In the genomic region with DNA sequence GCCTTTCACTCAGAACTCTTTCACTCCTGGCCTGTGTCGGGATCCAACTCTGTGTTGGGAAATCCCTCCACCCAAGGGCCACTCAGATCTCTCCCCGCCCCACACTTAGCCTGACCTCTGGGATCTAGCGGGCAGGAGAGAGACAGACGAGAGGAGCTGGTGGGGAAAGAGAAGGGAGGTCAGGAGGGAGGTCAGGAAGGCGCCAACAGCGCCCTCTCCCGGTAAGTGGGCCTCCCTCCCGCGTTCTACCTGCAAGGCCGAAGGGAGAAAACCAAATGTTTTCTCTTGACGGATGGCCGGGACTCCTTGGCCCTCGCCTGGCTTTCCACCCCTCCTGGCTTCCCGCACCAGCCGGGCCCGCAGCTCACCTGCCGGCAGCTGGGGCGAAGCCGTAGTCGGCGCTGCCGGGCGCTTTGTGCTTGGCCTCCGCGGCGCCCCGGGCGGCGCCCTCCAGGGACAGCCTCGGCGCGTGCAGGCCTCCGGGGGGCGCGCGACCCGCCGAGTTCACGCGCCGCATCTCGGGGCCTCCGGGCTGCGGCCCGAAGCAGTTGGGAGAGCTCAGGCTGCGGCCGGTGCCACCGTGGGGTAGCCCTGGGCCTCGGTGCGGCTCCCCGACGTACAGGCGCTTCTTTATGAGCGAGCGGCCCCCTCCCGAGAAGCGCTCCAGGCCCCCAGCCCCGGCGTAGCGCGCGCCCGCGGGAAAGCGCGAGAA, we compare ENCODE assay signal across 1 cellular context.
TF ChIP-seq lines count a peak whose summit lies in the region.

No MANE protein-coding gene starts in this region.

TF ChIP-seq in GM12878, 131 proteins besides CTCF, POLR2A, EP300 and RAD21 (continues in another document):
- TF ChIP-seq, protein P1, sequence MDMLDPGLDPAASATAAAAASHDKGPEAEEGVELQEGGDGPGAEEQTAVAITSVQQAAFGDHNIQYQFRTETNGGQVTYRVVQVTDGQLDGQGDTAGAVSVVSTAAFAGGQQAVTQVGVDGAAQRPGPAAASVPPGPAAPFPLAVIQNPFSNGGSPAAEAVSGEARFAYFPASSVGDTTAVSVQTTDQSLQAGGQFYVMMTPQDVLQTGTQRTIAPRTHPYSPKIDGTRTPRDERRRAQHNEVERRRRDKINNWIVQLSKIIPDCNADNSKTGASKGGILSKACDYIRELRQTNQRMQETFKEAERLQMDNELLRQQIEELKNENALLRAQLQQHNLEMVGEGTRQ (IDR thresholded peaks at IDR 0.05; ENCODE audit: borderline replicate concordance, low read depth, low read length), result no peak
- TF ChIP-seq SMARCA5 (IDR thresholded peaks at IDR 0.05) (peak; percentile 92; the same call in 1 of the 2 replicates), RB1 (IDR thresholded peaks at IDR 0.05; ENCODE audit: borderline replicate concordance) (0 out of 2 replicates have a peak, but pooled peaks have one; percentile 45), FOXM1 (IDR thresholded peaks at IDR 0.05; ENCODE audit: low read depth, low read length) (no peak), ASH2L (IDR thresholded peaks at IDR 0.05; ENCODE audit: borderline replicate concordance, low read depth) (no peak), NR2F1 (conservative IDR thresholded peaks at IDR 0.05) (peak; percentile 98), SREBF1 (IDR thresholded peaks at IDR 0.05; ENCODE audit: low read length) (no peak), SPI1 (IDR thresholded peaks at IDR 0.05; ENCODE audit: borderline replicate concordance, insufficient read depth, low read depth, low read length) (no peak), BHLHE40 (IDR thresholded peaks at IDR 0.05; ENCODE audit: borderline replicate concordance in 1 of 2, low read depth in 2 of 2, low read length in 1 of 2) (peak in 1 of 2 experiments; percentile 79; a peak in 2 of 4 replicates), HDAC6 (IDR thresholded peaks at IDR 0.05; ENCODE audit: unreplicated experiment) (peak; percentile 65), NR2C1 (IDR thresholded peaks at IDR 0.05) (peak; percentile 21; the same call in 1 of the 2 replicates), ZNF207 (IDR thresholded peaks at IDR 0.05; ENCODE audit: borderline replicate concordance) (no peak), DPF2 (IDR thresholded peaks at IDR 0.05) (no peak), ZNF217 (IDR thresholded peaks at IDR 0.05) (0 out of 2 replicates have a peak, but pooled peaks have one; percentile 35), MEF2A (IDR thresholded peaks at IDR 0.05; ENCODE audit: insufficient read depth, low read depth, low read length) (no peak), ZNF24 (IDR thresholded peaks at IDR 0.05) (0 out of 2 replicates have a peak, but pooled peaks have one; percentile 16), POU2F2 (IDR thresholded peaks at IDR 0.05; ENCODE audit: borderline replicate concordance, low read depth, low read length) (no peak), FOS (IDR thresholded peaks at IDR 0.05; ENCODE audit: borderline replicate concordance, extremely low read depth, insufficient read length) (no peak), POLR2AphosphoS2 (IDR thresholded peaks at IDR 0.05; ENCODE audit: low read depth, low read length) (no peak), SIX5 (IDR thresholded peaks at IDR 0.05; ENCODE audit: low read depth, low read length, severe bottlenecking) (no peak), GABPA (IDR thresholded peaks at IDR 0.05; ENCODE audit: low read depth) (no peak), IKZF1 (conservative IDR thresholded peaks at IDR 0.05) (peak; percentile 72), NFIC (IDR thresholded peaks at IDR 0.05; ENCODE audit: low read depth, low read length) (no peak), RFX5 (IDR thresholded peaks at IDR 0.05; ENCODE audit: low read depth, low read length) (no peak), CREB1 (IDR thresholded peaks at IDR 0.05; ENCODE audit: low read depth) (no peak), TAF1 (IDR thresholded peaks at IDR 0.05; ENCODE audit: borderline replicate concordance, low read depth, low read length) (no peak), ATF7 (IDR thresholded peaks at IDR 0.05; ENCODE audit: low read depth) (no peak), RELA (IDR thresholded peaks at IDR 0.05; ENCODE audit: borderline replicate concordance, partially characterized antibody) (no peak), STAT1 (conservative IDR thresholded peaks at IDR 0.05) (no peak), BRCA1 (IDR thresholded peaks at IDR 0.05; ENCODE audit: low read depth, low read length) (no peak), IKZF2 (IDR thresholded peaks at IDR 0.05) (0 out of 4 replicates have a peak, but pooled peaks of 1 of the 2 experiments have one; percentile 25), HDAC2 (IDR thresholded peaks at IDR 0.05) (no peak), SMC3 (IDR thresholded peaks at IDR 0.05; ENCODE audit: borderline replicate concordance, low read length) (peak; percentile 44; the same call in 1 of the 2 replicates), SMAD5 (IDR thresholded peaks at IDR 0.05; ENCODE audit: low read depth) (no peak), SIN3A (IDR thresholded peaks at IDR 0.05; ENCODE audit: low read depth, low read length) (no peak)
- TF ChIP-seq, protein P2, sequence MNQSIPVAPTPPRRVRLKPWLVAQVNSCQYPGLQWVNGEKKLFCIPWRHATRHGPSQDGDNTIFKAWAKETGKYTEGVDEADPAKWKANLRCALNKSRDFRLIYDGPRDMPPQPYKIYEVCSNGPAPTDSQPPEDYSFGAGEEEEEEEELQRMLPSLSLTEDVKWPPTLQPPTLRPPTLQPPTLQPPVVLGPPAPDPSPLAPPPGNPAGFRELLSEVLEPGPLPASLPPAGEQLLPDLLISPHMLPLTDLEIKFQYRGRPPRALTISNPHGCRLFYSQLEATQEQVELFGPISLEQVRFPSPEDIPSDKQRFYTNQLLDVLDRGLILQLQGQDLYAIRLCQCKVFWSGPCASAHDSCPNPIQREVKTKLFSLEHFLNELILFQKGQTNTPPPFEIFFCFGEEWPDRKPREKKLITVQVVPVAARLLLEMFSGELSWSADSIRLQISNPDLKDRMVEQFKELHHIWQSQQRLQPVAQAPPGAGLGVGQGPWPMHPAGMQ (IDR thresholded peaks at IDR 0.05; ENCODE audit: borderline replicate concordance), result no peak
- TF ChIP-seq, protein P3, sequence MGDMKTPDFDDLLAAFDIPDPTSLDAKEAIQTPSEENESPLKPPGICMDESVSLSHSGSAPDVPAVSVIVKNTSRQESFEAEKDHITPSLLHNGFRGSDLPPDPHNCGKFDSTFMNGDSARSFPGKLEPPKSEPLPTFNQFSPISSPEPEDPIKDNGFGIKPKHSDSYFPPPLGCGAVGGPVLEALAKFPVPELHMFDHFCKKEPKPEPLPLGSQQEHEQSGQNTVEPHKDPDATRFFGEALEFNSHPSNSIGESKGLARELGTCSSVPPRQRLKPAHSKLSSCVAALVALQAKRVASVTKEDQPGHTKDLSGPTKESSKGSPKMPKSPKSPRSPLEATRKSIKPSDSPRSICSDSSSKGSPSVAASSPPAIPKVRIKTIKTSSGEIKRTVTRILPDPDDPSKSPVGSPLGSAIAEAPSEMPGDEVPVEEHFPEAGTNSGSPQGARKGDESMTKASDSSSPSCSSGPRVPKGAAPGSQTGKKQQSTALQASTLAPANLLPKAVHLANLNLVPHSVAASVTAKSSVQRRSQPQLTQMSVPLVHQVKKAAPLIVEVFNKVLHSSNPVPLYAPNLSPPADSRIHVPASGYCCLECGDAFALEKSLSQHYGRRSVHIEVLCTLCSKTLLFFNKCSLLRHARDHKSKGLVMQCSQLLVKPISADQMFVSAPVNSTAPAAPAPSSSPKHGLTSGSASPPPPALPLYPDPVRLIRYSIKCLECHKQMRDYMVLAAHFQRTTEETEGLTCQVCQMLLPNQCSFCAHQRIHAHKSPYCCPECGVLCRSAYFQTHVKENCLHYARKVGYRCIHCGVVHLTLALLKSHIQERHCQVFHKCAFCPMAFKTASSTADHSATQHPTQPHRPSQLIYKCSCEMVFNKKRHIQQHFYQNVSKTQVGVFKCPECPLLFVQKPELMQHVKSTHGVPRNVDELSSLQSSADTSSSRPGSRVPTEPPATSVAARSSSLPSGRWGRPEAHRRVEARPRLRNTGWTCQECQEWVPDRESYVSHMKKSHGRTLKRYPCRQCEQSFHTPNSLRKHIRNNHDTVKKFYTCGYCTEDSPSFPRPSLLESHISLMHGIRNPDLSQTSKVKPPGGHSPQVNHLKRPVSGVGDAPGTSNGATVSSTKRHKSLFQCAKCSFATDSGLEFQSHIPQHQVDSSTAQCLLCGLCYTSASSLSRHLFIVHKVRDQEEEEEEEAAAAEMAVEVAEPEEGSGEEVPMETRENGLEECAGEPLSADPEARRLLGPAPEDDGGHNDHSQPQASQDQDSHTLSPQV (IDR thresholded peaks at IDR 0.05), result peak; percentile 54; the same call in 1 of the 2 replicates
- TF ChIP-seq, protein P4, sequence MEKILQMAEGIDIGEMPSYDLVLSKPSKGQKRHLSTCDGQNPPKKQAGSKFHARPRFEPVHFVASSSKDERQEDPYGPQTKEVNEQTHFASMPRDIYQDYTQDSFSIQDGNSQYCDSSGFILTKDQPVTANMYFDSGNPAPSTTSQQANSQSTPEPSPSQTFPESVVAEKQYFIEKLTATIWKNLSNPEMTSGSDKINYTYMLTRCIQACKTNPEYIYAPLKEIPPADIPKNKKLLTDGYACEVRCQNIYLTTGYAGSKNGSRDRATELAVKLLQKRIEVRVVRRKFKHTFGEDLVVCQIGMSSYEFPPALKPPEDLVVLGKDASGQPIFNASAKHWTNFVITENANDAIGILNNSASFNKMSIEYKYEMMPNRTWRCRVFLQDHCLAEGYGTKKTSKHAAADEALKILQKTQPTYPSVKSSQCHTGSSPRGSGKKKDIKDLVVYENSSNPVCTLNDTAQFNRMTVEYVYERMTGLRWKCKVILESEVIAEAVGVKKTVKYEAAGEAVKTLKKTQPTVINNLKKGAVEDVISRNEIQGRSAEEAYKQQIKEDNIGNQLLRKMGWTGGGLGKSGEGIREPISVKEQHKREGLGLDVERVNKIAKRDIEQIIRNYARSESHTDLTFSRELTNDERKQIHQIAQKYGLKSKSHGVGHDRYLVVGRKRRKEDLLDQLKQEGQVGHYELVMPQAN (conservative IDR thresholded peaks at IDR 0.05), result 0 out of 2 replicates have a peak, but pooled peaks have one; percentile 30
- TF ChIP-seq, protein P5, sequence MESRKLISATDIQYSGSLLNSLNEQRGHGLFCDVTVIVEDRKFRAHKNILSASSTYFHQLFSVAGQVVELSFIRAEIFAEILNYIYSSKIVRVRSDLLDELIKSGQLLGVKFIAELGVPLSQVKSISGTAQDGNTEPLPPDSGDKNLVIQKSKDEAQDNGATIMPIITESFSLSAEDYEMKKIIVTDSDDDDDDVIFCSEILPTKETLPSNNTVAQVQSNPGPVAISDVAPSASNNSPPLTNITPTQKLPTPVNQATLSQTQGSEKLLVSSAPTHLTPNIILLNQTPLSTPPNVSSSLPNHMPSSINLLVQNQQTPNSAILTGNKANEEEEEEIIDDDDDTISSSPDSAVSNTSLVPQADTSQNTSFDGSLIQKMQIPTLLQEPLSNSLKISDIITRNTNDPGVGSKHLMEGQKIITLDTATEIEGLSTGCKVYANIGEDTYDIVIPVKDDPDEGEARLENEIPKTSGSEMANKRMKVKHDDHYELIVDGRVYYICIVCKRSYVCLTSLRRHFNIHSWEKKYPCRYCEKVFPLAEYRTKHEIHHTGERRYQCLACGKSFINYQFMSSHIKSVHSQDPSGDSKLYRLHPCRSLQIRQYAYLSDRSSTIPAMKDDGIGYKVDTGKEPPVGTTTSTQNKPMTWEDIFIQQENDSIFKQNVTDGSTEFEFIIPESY (IDR thresholded peaks at IDR 0.05), result no peak
- TF ChIP-seq, protein P6, sequence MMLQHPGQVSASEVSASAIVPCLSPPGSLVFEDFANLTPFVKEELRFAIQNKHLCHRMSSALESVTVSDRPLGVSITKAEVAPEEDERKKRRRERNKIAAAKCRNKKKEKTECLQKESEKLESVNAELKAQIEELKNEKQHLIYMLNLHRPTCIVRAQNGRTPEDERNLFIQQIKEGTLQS (IDR thresholded peaks at IDR 0.05; ENCODE audit: borderline replicate concordance, extremely low read depth, low read depth, low read length), result no peak
- TF ChIP-seq, protein P7, sequence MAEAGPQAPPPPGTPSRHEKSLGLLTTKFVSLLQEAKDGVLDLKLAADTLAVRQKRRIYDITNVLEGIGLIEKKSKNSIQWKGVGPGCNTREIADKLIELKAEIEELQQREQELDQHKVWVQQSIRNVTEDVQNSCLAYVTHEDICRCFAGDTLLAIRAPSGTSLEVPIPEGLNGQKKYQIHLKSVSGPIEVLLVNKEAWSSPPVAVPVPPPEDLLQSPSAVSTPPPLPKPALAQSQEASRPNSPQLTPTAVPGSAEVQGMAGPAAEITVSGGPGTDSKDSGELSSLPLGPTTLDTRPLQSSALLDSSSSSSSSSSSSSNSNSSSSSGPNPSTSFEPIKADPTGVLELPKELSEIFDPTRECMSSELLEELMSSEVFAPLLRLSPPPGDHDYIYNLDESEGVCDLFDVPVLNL (IDR thresholded peaks at IDR 0.05; ENCODE audit: low read depth, low read length), result no peak
- TF ChIP-seq, protein P8, sequence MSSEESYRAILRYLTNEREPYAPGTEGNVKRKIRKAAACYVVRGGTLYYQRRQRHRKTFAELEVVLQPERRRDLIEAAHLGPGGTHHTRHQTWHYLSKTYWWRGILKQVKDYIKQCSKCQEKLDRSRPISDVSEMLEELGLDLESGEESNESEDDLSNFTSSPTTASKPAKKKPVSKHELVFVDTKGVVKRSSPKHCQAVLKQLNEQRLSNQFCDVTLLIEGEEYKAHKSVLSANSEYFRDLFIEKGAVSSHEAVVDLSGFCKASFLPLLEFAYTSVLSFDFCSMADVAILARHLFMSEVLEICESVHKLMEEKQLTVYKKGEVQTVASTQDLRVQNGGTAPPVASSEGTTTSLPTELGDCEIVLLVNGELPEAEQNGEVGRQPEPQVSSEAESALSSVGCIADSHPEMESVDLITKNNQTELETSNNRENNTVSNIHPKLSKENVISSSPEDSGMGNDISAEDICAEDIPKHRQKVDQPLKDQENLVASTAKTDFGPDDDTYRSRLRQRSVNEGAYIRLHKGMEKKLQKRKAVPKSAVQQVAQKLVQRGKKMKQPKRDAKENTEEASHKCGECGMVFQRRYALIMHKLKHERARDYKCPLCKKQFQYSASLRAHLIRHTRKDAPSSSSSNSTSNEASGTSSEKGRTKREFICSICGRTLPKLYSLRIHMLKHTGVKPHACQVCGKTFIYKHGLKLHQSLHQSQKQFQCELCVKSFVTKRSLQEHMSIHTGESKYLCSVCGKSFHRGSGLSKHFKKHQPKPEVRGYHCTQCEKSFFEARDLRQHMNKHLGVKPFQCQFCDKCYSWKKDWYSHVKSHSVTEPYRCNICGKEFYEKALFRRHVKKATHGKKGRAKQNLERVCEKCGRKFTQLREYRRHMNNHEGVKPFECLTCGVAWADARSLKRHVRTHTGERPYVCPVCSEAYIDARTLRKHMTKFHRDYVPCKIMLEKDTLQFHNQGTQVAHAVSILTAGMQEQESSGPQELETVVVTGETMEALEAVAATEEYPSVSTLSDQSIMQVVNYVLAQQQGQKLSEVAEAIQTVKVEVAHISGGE (CRISPR knock-in tag; IDR thresholded peaks at IDR 0.05), result no peak
